ENCODE assay signal across 9 cellular contexts in genomic region chr6:52360601-52361346, GRCh38. TPM values are rescaled to one million over a fixed set of nuclear protein-coding genes. Genes with fewer than 3 reads are reported as not detected.
A peak's percentile ranks its signal among the peaks of the same experiment; 100 is the strongest.
DNase-seq lines count a peak whose midpoint lies in the region; ATAC-seq and TF ChIP-seq lines count a peak whose summit lies in the region.
"Had no signal": no experiment of that assay in that cellular context is flagged by ENCODE, and none has a peak within 500 bp of the region (broad histone marks: within the 10 kb centered on the region; RNA-seq: fewer than 3 reads in every experiment).

No MANE protein-coding gene starts in this region.

- no peaks in the 10 kb centered on the region for H3K36me3 Mint-ChIP-seq in activated naive CD8-positive, alpha-beta T cell

- H3K27me3 ChIP-seq in BLaER1 (no peaks in the 10 kb centered on the region), GM23248 (replicated peaks; ENCODE audit: insufficient read depth) (no peaks in the 10 kb centered on the region), psoas muscle (ENCODE audit: insufficient read depth in 3 of 3, low read length in 2 of 3) (peaks cover 0 to 20% (median 11%) of the 10 kb centered on the region in 3 donors)

- H3F3A ChIP-seq in GM23248 (ENCODE audit: insufficient read depth): peaks cover 6% of the 10 kb centered on the region; the same call in 1 of the 2 replicates

- H3K9me3 ChIP-seq in BLaER1 (no peaks in the 10 kb centered on the region), GM23248 (ENCODE audit: low read depth) (no peaks in the 10 kb centered on the region), mesodermal cell (ENCODE audit: control insufficient read depth, low read length) (no peaks in the 10 kb centered on the region), psoas muscle (no peaks in the 10 kb centered on the region), mucosa of descending colon (no peaks in the 10 kb centered on the region)

- H3K9ac ChIP-seq in BLaER1 (no peak overlapping the region), GM23248 (no peak overlapping the region)

- no peak for TF ChIP-seq CTCF in psoas muscle (IDR thresholded peaks at IDR 0.05)
- TF ChIP-seq CTCF in mucosa of descending colon (IDR thresholded peaks at IDR 0.05): no peak

- peak overlapping the region; percentile 99 for H3K4me2 ChIP-seq in BLaER1
- no peak overlapping the region for H3K4me2 ChIP-seq in GM23248 (ENCODE audit: unreplicated experiment)

- peaks cover 37% of the 10 kb centered on the region for H3K4me1 Mint-ChIP-seq in activated naive CD8-positive, alpha-beta T cell (ENCODE audit: low read depth)

- no peak for ATAC-seq in HG03457 (IDR thresholded peaks at IDR 0.05; ENCODE audit: unreplicated experiment)
- no peak for ATAC-seq in psoas muscle
- ATAC-seq in mucosa of descending colon: no peak

- no peaks in the 10 kb centered on the region for H3K27me3 Mint-ChIP-seq in activated naive CD8-positive, alpha-beta T cell

- DNase-seq in GM23248 (no peak), psoas muscle (no peak), mucosa of descending colon (no peak), occipital lobe (lab: John Stamatoyannopoulos, UW) (no peak)
- DNase-seq: NK-92 treated with Interleukin-12 subunit alpha and Interleukin-12 subunit beta, amount 100 ng/mL, for 24 hours had no signal

- no peaks in the 10 kb centered on the region for H3K9me3 Mint-ChIP-seq in activated naive CD8-positive, alpha-beta T cell (ENCODE audit: low read depth)

- peak overlapping the region; percentile 93 for H3K4me3 Mint-ChIP-seq in activated naive CD8-positive, alpha-beta T cell

- H4K20me1 ChIP-seq in BLaER1 (peaks cover 13% of the 10 kb centered on the region; the same call in 1 of the 2 replicates), GM23248 (ENCODE audit: insufficient read depth) (no peaks in the 10 kb centered on the region)

- intact Hi-C loops in psoas muscle (cut with DNase I): no loop called here
- intact Hi-C loops in mucosa of descending colon (cut with DNase I, micrococcal nuclease): no loop called here

- peak overlapping the region; percentile 95 for H3K27ac Mint-ChIP-seq in activated naive CD8-positive, alpha-beta T cell

- H2AFZ ChIP-seq in GM23248: peak overlapping the region; percentile 97; the same call in 1 of the 2 replicates

- H3K36me3 ChIP-seq in BLaER1 (no peaks in the 10 kb centered on the region), GM23248 (ENCODE audit: low read depth) (no peaks in the 10 kb centered on the region), mesodermal cell (ENCODE audit: control insufficient read depth, insufficient read depth, low read length) (no peaks in the 10 kb centered on the region), psoas muscle (ENCODE audit: insufficient read depth in 1 of 2, low read depth in 1 of 2) (no peaks in the 10 kb centered on the region), mucosa of descending colon (ENCODE audit: low read depth) (no peaks in the 10 kb centered on the region)

- WGBS in GM23248 (ENCODE audit: low coverage in 1 of 2, low lambda C conversion rate in 2 of 2, missing lambda C conversion rate in 2 of 2), 2 experiments: 90 to 92% methylated on average over 11 of the region's 11 CpGs
- 87 to 88% methylated on average over 8 to 9 of the region's 11 CpGs for WGBS in mesodermal cell (ENCODE audit: insufficient coverage in 2 of 2), 2 experiments
- 85 to 92% (median 86%) methylated on average over 11 of the region's 11 CpGs for WGBS in psoas muscle, 3 donors

- H3K4me3 ChIP-seq in BLaER1: no peak overlapping the region
- H3K4me3 ChIP-seq in GM23248: no peak overlapping the region
- no peak overlapping the region for H3K4me3 ChIP-seq in mesodermal cell (ENCODE audit: extremely low read depth, insufficient read depth, low read length, poor library complexity, severe bottlenecking)
- no peak overlapping the region for H3K4me3 ChIP-seq in psoas muscle
- no peak overlapping the region for H3K4me3 ChIP-seq in mucosa of descending colon

- H3K9me2 ChIP-seq in GM23248 (ENCODE audit: insufficient read depth): no peaks in the 10 kb centered on the region

- H3K4me1 ChIP-seq in BLaER1 (peaks cover 22% of the 10 kb centered on the region), GM23248 (ENCODE audit: insufficient read depth) (no peaks in the 10 kb centered on the region), mesodermal cell (ENCODE audit: control insufficient read depth, insufficient read depth, low read length, poor library complexity, severe bottlenecking) (peaks cover 11% of the 10 kb centered on the region), psoas muscle (no peaks in the 10 kb centered on the region), mucosa of descending colon (ENCODE audit: low read depth) (peaks cover under 1% of the 10 kb centered on the region)

- in situ Hi-C loops in GM23248 (cut with MboI): no loop called here

- H3K27ac ChIP-seq in BLaER1: no peak overlapping the region
- H3K27ac ChIP-seq in GM23248: no peak overlapping the region
- H3K27ac ChIP-seq in mesodermal cell (ENCODE audit: low read depth, low read length, severe bottlenecking): peak overlapping the region; percentile 92
- no peak overlapping the region for H3K27ac ChIP-seq in psoas muscle

- no peaks in the 10 kb centered on the region for H3K79me2 ChIP-seq in GM23248 (ENCODE audit: insufficient read depth)

RNA-seq across cellular contexts. Expression of gene PAQR8, which starts 1.2 kb away (rescaled TPM):
- total RNA-seq in GM23248 (2014; rRNA removed; shearing (Covaris generic)): 1.5 and 3.4 TPM in 2 replicates
- polyA plus RNA-seq in GM23248 (2016; fragmentation: Nextera tagmentation; extraction: Ambion mirVana): 1.8 and 2.5 TPM in 2 replicates
- 18.8 TPM for polyA plus RNA-seq in mesodermal cell (2013, experiment 1 of 2)
- 18.5 TPM for polyA plus RNA-seq in mesodermal cell (2013, experiment 2 of 2)
- 1 to 10 TPM in 2 of 4 donors, under 1 TPM in 2; 0.68 to 1.3 (median 1.00) TPM for total RNA-seq in psoas muscle
- polyA plus RNA-seq in psoas muscle: under 1 TPM; 0.39 to 0.55 (median 0.51) TPM
- total RNA-seq in mucosa of descending colon: 100 to 1,000 TPM in 1 of 3 donors, 10 to 100 TPM in 2; 70.6 to 184 (median 81.4) TPM
- 12.8 TPM for total RNA-seq in occipital lobe

RNA-seq across cellular contexts. Expression of gene EFHC1, which starts 59.4 kb away (rescaled TPM):
- total RNA-seq in GM23248 (2014; rRNA removed; shearing (Covaris generic)): 21.6 and 36.1 TPM in 2 replicates
- polyA plus RNA-seq in GM23248 (2016; fragmentation: Nextera tagmentation; extraction: Ambion mirVana): 25.0 and 29.7 TPM in 2 replicates
- 29.5 TPM for polyA plus RNA-seq in mesodermal cell (2013, experiment 1 of 2)
- polyA plus RNA-seq in mesodermal cell (2013, experiment 2 of 2): 29.5 TPM
- total RNA-seq in psoas muscle: 1 to 10 TPM; 1.5 to 2.1 (median 1.7) TPM
- 1 to 10 TPM; 2.0 to 3.9 (median 3.0) TPM for polyA plus RNA-seq in psoas muscle
- 10 to 100 TPM; 10.8 to 22.2 (median 20.5) TPM for total RNA-seq in mucosa of descending colon
- 37.0 TPM for total RNA-seq in occipital lobe
